ENCODE assay signal across 25 cellular contexts in the genomic region with DNA sequence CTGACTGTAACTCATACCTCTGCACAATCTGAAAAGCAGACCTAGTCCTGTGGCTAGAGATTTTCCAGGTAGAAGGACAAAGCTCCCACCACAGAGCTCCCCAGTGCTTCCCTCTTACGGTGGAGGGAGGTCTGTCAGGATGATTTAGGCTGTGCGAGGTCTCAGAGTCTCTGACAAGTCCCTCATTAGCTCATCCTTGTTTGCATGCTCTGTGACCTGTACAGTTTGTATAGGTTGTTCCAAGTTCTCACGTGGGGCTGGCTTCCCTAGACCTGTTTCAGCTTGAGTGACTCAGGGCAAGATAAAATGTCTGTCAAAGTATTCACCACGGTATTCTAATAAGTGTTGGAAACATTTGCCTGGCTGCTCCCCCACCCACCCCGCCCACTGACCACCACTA. TPM values are rescaled to one million over a fixed set of nuclear protein-coding genes. Genes with fewer than 3 reads are reported as not detected.
DNase-seq lines count a peak whose midpoint lies in the region; ATAC-seq and TF ChIP-seq lines count a peak whose summit lies in the region.
"Had no signal": no experiment of that assay in that cellular context is flagged by ENCODE, and none has a peak within 500 bp of the region (broad histone marks: within the 10 kb centered on the region; RNA-seq: fewer than 3 reads in every experiment).

No MANE protein-coding gene starts in this region.

- DNase-seq in NCI-H510A treated with DMSO at 0.1 percent for 48 hours (lab: John Stamatoyannopoulos, UW) (peak; percentile 41), NCI-H510A (lab: John Stamatoyannopoulos, UW) (no peak), GM20000 (ENCODE audit: low spot score) (peak; percentile 34), NCI-H748 (lab: John Stamatoyannopoulos, UW; ENCODE audit: unreplicated experiment) (peak; percentile 81), neural progenitor cell (ENCODE audit: low spot score) (no peak), esophagus squamous epithelium (lab: John Stamatoyannopoulos, UW) (no peak)
- DNase-seq: activated CD8-positive, alpha-beta memory T cell treated with anti-CD3 and anti-CD28 coated beads for 24 hours; activated T-cell treated with anti-CD3 and anti-CD28 coated beads, Interleukin-2, amount 50 U/mL, for 72 hours; DMS 273 treated with DMSO at 0.1 percent for 48 hours; effector memory CD4-positive, alpha-beta T cell; left colon; natural killer cell; NCI-H1694 treated with DMSO at 0.1 percent for 48 hours; SIG-M5; stimulated activated naive CD4-positive, alpha-beta T cell treated with Interleukin-2 at 50 U/mL for 16 hours; upper lobe of left lung had no signal

- H2AFZ ChIP-seq in neural progenitor cell (replicated peaks) = no peak overlapping the region

- H3K27me3 ChIP-seq in neural progenitor cell (peaks cover 4% of the 10 kb centered on the region), esophagus squamous epithelium (no peaks in the 10 kb centered on the region)
- H3K27me3 ChIP-seq: BLaER1 treated with 17β-estradiol and CSF1 and Interleukin-3, amounts not matched to agents 10 nM and 100 nM; upper lobe of left lung had no signal

- H3K4me3 Mint-ChIP-seq in neural progenitor cell = no peak overlapping the region
- H3K4me3 Mint-ChIP-seq: activated naive CD4-positive, alpha-beta T cell treated with anti-CD3 and anti-CD28 coated beads, Interleukin-2, amount 50 U/mL, for 24 hours; activated T-cell treated with anti-CD3 and anti-CD28 coated beads, Interleukin-2, amount 50 U/mL, for 72 hours; natural killer cell; T-helper 1 cell treated with Interleukin-12 subunit alpha and Interleukin-12 subunit beta and Interleukin-4 antibody, amounts not matched to agents 30 μg/mL and 1 μg/mL, for 36 hours had no signal

- H3K27ac ChIP-seq in neural progenitor cell (no peak overlapping the region), esophagus squamous epithelium (no peak overlapping the region)
- H3K27ac ChIP-seq: BLaER1 treated with 17β-estradiol and CSF1 and Interleukin-3, amounts not matched to agents 10 nM and 100 nM; upper lobe of left lung had no signal

- no peak for TF ChIP-seq POLR2A in esophagus squamous epithelium (IDR thresholded peaks at IDR 0.05)

- H3K9me3 Mint-ChIP-seq in neural progenitor cell = peaks cover 8% of the 10 kb centered on the region

- no peaks in the 10 kb centered on the region for H3K9me3 ChIP-seq in neural progenitor cell (ENCODE audit: low read depth)
- no peaks in the 10 kb centered on the region for H3K9me3 ChIP-seq in esophagus squamous epithelium
- H3K9me3 ChIP-seq: upper lobe of left lung had no signal

- no peak overlapping the region for H3K9ac ChIP-seq in neural progenitor cell
- H3K9ac ChIP-seq: BLaER1 treated with 17β-estradiol and CSF1 and Interleukin-3, amounts not matched to agents 10 nM and 100 nM had no signal

- no peak for TF ChIP-seq CTCF in GM20000 (IDR thresholded peaks at IDR 0.05; ENCODE audit: extremely low read depth, missing control alignments)
- peak; percentile 9 for TF ChIP-seq CTCF in neural progenitor cell (IDR thresholded peaks at IDR 0.05)
- no peak for TF ChIP-seq CTCF in esophagus squamous epithelium (IDR thresholded peaks at IDR 0.05)

- H3K79me2 ChIP-seq in neural progenitor cell (ENCODE audit: low read depth) = no peaks in the 10 kb centered on the region

- no peak overlapping the region for H3K4me2 ChIP-seq in neural progenitor cell
- H3K4me2 ChIP-seq: BLaER1 treated with 17β-estradiol and CSF1 and Interleukin-3, amounts not matched to agents 10 nM and 100 nM had no signal

- intact Hi-C loops in esophagus squamous epithelium (cut with DNase I) = no loop called here

- no peak overlapping the region for H3K27ac Mint-ChIP-seq in neural progenitor cell
- H3K27ac Mint-ChIP-seq: activated naive CD4-positive, alpha-beta T cell treated with anti-CD3 and anti-CD28 coated beads, Interleukin-2, amount 50 U/mL, for 24 hours; activated T-cell treated with anti-CD3 and anti-CD28 coated beads, Interleukin-2, amount 50 U/mL, for 72 hours; natural killer cell; T-helper 1 cell treated with Interleukin-12 subunit alpha and Interleukin-12 subunit beta and Interleukin-4 antibody, amounts not matched to agents 30 μg/mL and 1 μg/mL, for 36 hours had no signal

- peaks cover 5% of the 10 kb centered on the region for H3K27me3 Mint-ChIP-seq in neural progenitor cell (ENCODE audit: insufficient read depth, low read depth)

- H3K36me3 Mint-ChIP-seq in neural progenitor cell = no peaks in the 10 kb centered on the region
- H3K36me3 Mint-ChIP-seq: activated naive CD4-positive, alpha-beta T cell treated with anti-CD3 and anti-CD28 coated beads, Interleukin-2, amount 50 U/mL, for 24 hours; natural killer cell had no signal

- no peak overlapping the region for H3K4me3 ChIP-seq in neural progenitor cell
- no peak overlapping the region for H3K4me3 ChIP-seq in esophagus squamous epithelium
- H3K4me3 ChIP-seq: BLaER1 treated with 17β-estradiol and CSF1 and Interleukin-3, amounts not matched to agents 10 nM and 100 nM; upper lobe of left lung had no signal

- H3K36me3 ChIP-seq in neural progenitor cell = no peaks in the 10 kb centered on the region
- H3K36me3 ChIP-seq in esophagus squamous epithelium = no peaks in the 10 kb centered on the region
- H3K36me3 ChIP-seq: BLaER1 treated with 17β-estradiol and CSF1 and Interleukin-3, amounts not matched to agents 10 nM and 100 nM; upper lobe of left lung had no signal

- no peaks in the 10 kb centered on the region for H4K20me1 ChIP-seq in neural progenitor cell (ENCODE audit: low read depth)
- H4K20me1 ChIP-seq: BLaER1 treated with 17β-estradiol and CSF1 and Interleukin-3, amounts not matched to agents 10 nM and 100 nM had no signal

- no peaks in the 10 kb centered on the region for H3F3A ChIP-seq in neural progenitor cell (ENCODE audit: low read depth)

- WGBS in esophagus squamous epithelium, 2 donors = 10 to 39% methylated on average over 2 to 3 of the region's 5 CpGs

- H3K4me1 Mint-ChIP-seq in neural progenitor cell = peaks cover 8% of the 10 kb centered on the region
- H3K4me1 Mint-ChIP-seq: natural killer cell had no signal

- ATAC-seq in HG03159 (IDR thresholded peaks at IDR 0.05; ENCODE audit: unreplicated experiment) = no peak
- ATAC-seq in GM19328 (IDR thresholded peaks at IDR 0.05; ENCODE audit: unreplicated experiment) = no peak
- ATAC-seq: activated T-cell treated with anti-CD3 and anti-CD28 coated beads, Interleukin-2, amount 50 U/mL, for 72 hours; left colon; natural killer cell had no signal

- H3K4me1 ChIP-seq in neural progenitor cell (no peaks in the 10 kb centered on the region), esophagus squamous epithelium (no peaks in the 10 kb centered on the region)
- H3K4me1 ChIP-seq: BLaER1 treated with 17β-estradiol and CSF1 and Interleukin-3, amounts not matched to agents 10 nM and 100 nM; upper lobe of left lung had no signal

RNA-seq across cellular contexts. Expression of a gene that starts 34.8 kb away (rescaled TPM):
- total RNA-seq in neural progenitor cell (ENCODE audit: low replicate concordance) = 0.21 TPM in 1 of 2 replicates, not detected in the other
- total RNA-seq in esophagus squamous epithelium = not detected
- total RNA-seq: activated T-cell treated with anti-CD3 and anti-CD28 coated beads, Interleukin-2, amount 50 U/mL, for 72 hours; glomerular endothelial cell; mesenteric fat pad; natural killer cell; NCI-H460; OCI-LY7 had no signal

Comparison
In these comparisons a context has a peak if more than half of its experiments do, and no peak if none do; other contexts are left out.
1. DNase-seq: peak in NCI-H510A treated with DMSO at 0.1 percent for 48 hours (single experiment), GM20000 (single experiment) and NCI-H748 (single experiment); none in NCI-H510A (single experiment), neural progenitor cell (single experiment) and esophagus squamous epithelium (single experiment).